32 cellular contexts compared by ENCODE assay signal in genomic region chr1:30771005-30771404, GRCh38. TPM values are rescaled to one million over a fixed set of nuclear protein-coding genes. Genes with fewer than 3 reads are reported as not detected.
"Had no signal": no experiment of that assay in that cellular context is flagged by ENCODE, and none has a peak within 500 bp of the region (broad histone marks: within the 10 kb centered on the region; RNA-seq: fewer than 3 reads in every experiment).

No MANE protein-coding gene starts in this region.

- H3K27me3 ChIP-seq: colonic mucosa, dorsolateral prefrontal cortex, esophagus muscularis mucosa, foreskin keratinocyte, gastrocnemius medialis, heart left ventricle, heart right ventricle had no signal

- H3K27ac ChIP-seq: colonic mucosa, coronary artery, epithelial cell of prostate, esophagus muscularis mucosa, esophagus squamous epithelium, foreskin keratinocyte, gastrocnemius medialis, gastroesophageal sphincter, heart left ventricle, heart right ventricle had no signal

- H3K9me3 Mint-ChIP-seq: dendritic cell treated with granulocyte-macrophage colony-stimulating factor and Interleukin-4, amounts not matched to agents 40 ng/mL and 50 ng/mL, for 4 days; effector memory CD8-positive, alpha-beta T cell; endodermal cell had no signal

- H3K4me3 Mint-ChIP-seq: dendritic cell treated with granulocyte-macrophage colony-stimulating factor and Interleukin-4, amounts not matched to agents 40 ng/mL and 50 ng/mL, for 4 days; effector memory CD8-positive, alpha-beta T cell; endodermal cell had no signal

- ATAC-seq: effector memory CD8-positive, alpha-beta T cell; esophagus mucosa; foreskin keratinocyte; gastrocnemius medialis; gastroesophageal sphincter had no signal

- DNase-seq: colonic mucosa; cortex of kidney; dermis blood vessel endothelial cell; dorsolateral prefrontal cortex; effector CD4-positive, alpha-beta T cell; effector CD8-positive, alpha-beta T cell; effector memory CD4-positive, alpha-beta T cell; effector memory CD8-positive, alpha-beta T cell; endodermal cell; esophagus squamous epithelium; foreskin fibroblast; foreskin keratinocyte; foreskin melanocyte; gastrocnemius medialis; glutamatergic neuron; head of caudate nucleus; heart left ventricle; heart right ventricle had no signal

- H3K36me3 ChIP-seq: colonic mucosa, esophagus muscularis mucosa, esophagus squamous epithelium, gastrocnemius medialis, gastroesophageal sphincter, heart left ventricle, heart right ventricle had no signal

- H3K4me1 ChIP-seq: colonic mucosa, esophagus muscularis mucosa, esophagus squamous epithelium, foreskin keratinocyte, gastrocnemius medialis, gastroesophageal sphincter, heart left ventricle, heart right ventricle had no signal

- H3K27ac Mint-ChIP-seq: dendritic cell treated with granulocyte-macrophage colony-stimulating factor and Interleukin-4, amounts not matched to agents 40 ng/mL and 50 ng/mL, for 4 days; endodermal cell had no signal

- FAIRE-seq: colon, endometrium, endothelial cell of umbilical vein, frontal cortex had no signal

- H3K9me3 ChIP-seq: colonic mucosa, esophagus muscularis mucosa, esophagus squamous epithelium, gastrocnemius medialis, gastroesophageal sphincter, heart left ventricle, heart right ventricle had no signal

- H3K27me3 Mint-ChIP-seq: effector memory CD8-positive, alpha-beta T cell had no signal

- H3K4me3 ChIP-seq: colonic mucosa, coronary artery, dorsolateral prefrontal cortex, esophagus muscularis mucosa, esophagus squamous epithelium, gastrocnemius medialis, gastroesophageal sphincter, heart left ventricle, heart right ventricle had no signal

RNA-seq across cellular contexts. Expression of gene LAPTM5, which starts 13.4 kb away (rescaled TPM):
- total RNA-seq: endodermal cell, fibroblast of villous mesenchyme, foreskin keratinocyte had no signal

RNA-seq across cellular contexts. Expression of gene MATN1, which starts 47.6 kb away (rescaled TPM):
- total RNA-seq: colonic mucosa, endodermal cell, epithelial cell of proximal tubule, esophagus mucosa, esophagus muscularis mucosa, esophagus squamous epithelium, fibroblast of lung, fibroblast of villous mesenchyme, gastrocnemius medialis, gastroesophageal sphincter, glomerular endothelial cell, heart right ventricle had no signal
- polyA plus RNA-seq: fibroblast of lung, foreskin keratinocyte, heart left ventricle, heart right ventricle had no signal
